ENCODE assay signal across 8 cellular contexts in genomic region chr12:130838284-130838950, GRCh38. TPM values are rescaled to one million over a fixed set of nuclear protein-coding genes. Genes with fewer than 3 reads are reported as not detected.
DNase-seq lines count a peak whose midpoint lies in the region; ATAC-seq, FAIRE-seq and TF ChIP-seq lines count a peak whose summit lies in the region.

No MANE protein-coding gene starts in this region.

- WGBS in K562 (ENCODE audit: insufficient coverage, low coverage, missing lambda C conversion rate) = under 1% methylated on average over 22 of the region's 38 CpGs
- 11 to 15% (median 13%) methylated on average over 26 to 38 of the region's 38 CpGs for WGBS in spleen, 5 donors

- CTCF ChIA-PET in Panc1 (lab: Charles Lee) = no interaction called here
- CTCF ChIA-PET in K562 (lab: Yijun Ruan, JAX; ENCODE audit: low intra/inter-chr PET ratio) = no interaction called here

- H3K27me3 ChIP-seq in Panc1 (ENCODE audit: control insufficient read depth, insufficient read depth, low read length) (no peaks in the 10 kb centered on the region), K562 (ENCODE audit: control insufficient read depth in 2 of 2, insufficient read depth in 2 of 2, low read length in 2 of 2) (no peaks in the 10 kb centered on the region), spleen (replicated peaks in 1 of 7) (no peaks in the 10 kb centered on the region)

- H2AFZ ChIP-seq in K562 (ENCODE audit: low read depth, low read length) = peak overlapping the region; percentile 76

- H3K4me3 Mint-ChIP-seq in immature natural killer cell = peak overlapping the region; percentile 71 to 79 (median 78)

- peak; percentile 31 for DNase-seq in A172 (ENCODE audit: low spot score)
- DNase-seq in Panc1 (ENCODE audit: low read depth, low spot score) = no peak
- peak; percentile 36 to 81 (median 67) for DNase-seq in K562 (ENCODE audit: extremely low read depth in 1 of 4, low spot score in 3 of 4)
- DNase-seq in immature natural killer cell = peak; percentile 11 to 22 (median 17)
- no peak for DNase-seq in spleen

- H3K36me3 Mint-ChIP-seq in immature natural killer cell = peaks cover 0 to 3% (median 0%) of the 10 kb centered on the region in 3 donors

- peak overlapping the region; percentile 73 to 98 for H3K9ac ChIP-seq in K562 (ENCODE audit: insufficient read depth in 1 of 2, low read depth in 2 of 2, low read length in 2 of 2)

- no TSS peak for BruUV-seq in Panc1 (replicated peaks; lab: Mats Ljungman, UMichigan)
- BruUV-seq in K562 (replicated peaks; lab: Mats Ljungman, UMichigan) = no TSS peak

- peak overlapping the region; percentile 78 for H3K4me2 ChIP-seq in K562 (ENCODE audit: insufficient read depth, low read length)

- FAIRE-seq in K562 (lab: Jason Lieb, UNC) = peak; percentile 54

- peaks cover 14 to 25% of the 10 kb centered on the region in 2 donors for H3K4me1 Mint-ChIP-seq in immature natural killer cell

- no peaks in the 10 kb centered on the region for H4K20me1 ChIP-seq in K562 (replicated peaks; ENCODE audit: control insufficient read depth, insufficient read depth, low read length)

- no peak for TF ChIP-seq EP300 in K562 (IDR thresholded peaks at IDR 0.05; ENCODE audit: low read length)

- TF ChIP-seq CTCF in Panc1 (IDR thresholded peaks at IDR 0.05) (no peak), K562 (IDR thresholded peaks at IDR 0.05 in 2 of 3, conservative IDR thresholded peaks at IDR 0.05 in 1 of 3; ENCODE audit: insufficient read depth in 2 of 3, low read depth in 1 of 3, low read length in 3 of 3) (no peak), spleen (IDR thresholded peaks at IDR 0.05 in 8 of 11, conservative IDR thresholded peaks at IDR 0.05 in 3 of 11) (no peak)

- no peak for TF ChIP-seq RAD21 in K562 (CRISPR knock-in tag; conservative IDR thresholded peaks at IDR 0.05 in 1 of 2, IDR thresholded peaks at IDR 0.05 in 1 of 2)

- H3K27ac Mint-ChIP-seq in immature natural killer cell = peak overlapping the region in 2 of 6 donors; percentile 68 to 86

- H3K9me1 ChIP-seq in K562 (ENCODE audit: control insufficient read depth, insufficient read depth, low read length) = no peaks in the 10 kb centered on the region

- H3K4me3 ChIP-seq in Panc1 (ENCODE audit: low read depth in 2 of 2, low read length in 2 of 2) = peak overlapping the region; percentile 82 to 85
- H3K4me3 ChIP-seq in K562 = peak overlapping the region; percentile 69
- H3K4me3 ChIP-seq in spleen = peak overlapping the region; percentile 50 to 88 (median 68)

- H3K27me3 Mint-ChIP-seq in immature natural killer cell (ENCODE audit: low read depth in 3 of 3) = peaks cover 0 to 8% (median 2%) of the 10 kb centered on the region in 3 donors

- peaks cover 13% of the 10 kb centered on the region for H3K4me1 ChIP-seq in Panc1 (ENCODE audit: control insufficient read depth, insufficient read depth, low read length)
- H3K4me1 ChIP-seq in K562 (replicated peaks in 1 of 2; ENCODE audit: control insufficient read depth in 2 of 2, insufficient read depth in 2 of 2, low read length in 2 of 2) = peaks cover 39 to 40% of the 10 kb centered on the region in 2 experiments
- H3K4me1 ChIP-seq in spleen = peaks cover 6 to 57% (median 21%) of the 10 kb centered on the region in 6 donors

- POLR2A ChIA-PET in Panc1 (lab: Charles Lee) (interaction anchor here (1.0 kb wide), 1 partner anchor 18 kb away, joined by 3 read pairs; no protein-coding TSS in a partner anchor), K562 (lab: Yijun Ruan, JAX) (interaction anchor here (0.7 to 1.2 kb wide), 3 partner anchors 17 to 161 kb away, joined by 3 to 4 read pairs (median 4); no protein-coding TSS in a partner anchor)

- H3K9me3 ChIP-seq in Panc1 (ENCODE audit: control insufficient read depth, insufficient read depth, low read depth, low read length) (no peaks in the 10 kb centered on the region), K562 (replicated peaks; ENCODE audit: control insufficient read depth, insufficient read depth, low read depth, low read length) (no peaks in the 10 kb centered on the region), spleen (no peaks in the 10 kb centered on the region)

- H3K9me3 Mint-ChIP-seq in immature natural killer cell = no peaks in the 10 kb centered on the region

- ATAC-seq in GM18502 (IDR thresholded peaks at IDR 0.05; ENCODE audit: poor library complexity, unreplicated experiment) = peak; percentile 50
- peak; percentile 29 for ATAC-seq in HG03045 (IDR thresholded peaks at IDR 0.05; ENCODE audit: unreplicated experiment)
- ATAC-seq in Panc1 = peak; percentile 64
- ATAC-seq in K562 = peak; percentile 56
- no peak for ATAC-seq in GM19467 (IDR thresholded peaks at IDR 0.05; ENCODE audit: unreplicated experiment)

- H3K79me2 ChIP-seq in K562 (ENCODE audit: control insufficient read depth, insufficient read depth, low read length) = peaks cover 52% of the 10 kb centered on the region

- H3K27ac ChIP-seq in Panc1 (ENCODE audit: low read length) (peak overlapping the region; percentile 80), K562 (ENCODE audit: extremely low read depth, low read depth, low read length) (peak overlapping the region; percentile 70), spleen (peak overlapping the region in 6 of 8 donors; percentile 14 to 81 (median 68))

- TF ChIP-seq POLR2A in K562 (conservative IDR thresholded peaks at IDR 0.05) = no peak
- no peak for TF ChIP-seq POLR2A in spleen (IDR thresholded peaks at IDR 0.05)

- in situ Hi-C loops in Panc1 (cut with HindIII; ENCODE audit: low pct_unique_long_range_greater_than_20kb, low sequenced_read_pairs) = no loop called here
- in situ Hi-C loops in K562 (cut with MboI) = no loop called here

- H3K36me3 ChIP-seq in Panc1 (ENCODE audit: control insufficient read depth, insufficient read depth, low read length) = no peaks in the 10 kb centered on the region
- H3K36me3 ChIP-seq in K562 (ENCODE audit: control insufficient read depth, insufficient read depth, low read length) = peaks cover 9% of the 10 kb centered on the region
- H3K36me3 ChIP-seq in spleen = no peaks in the 10 kb centered on the region

- intact Hi-C loops in Panc1 (cut with micrococcal nuclease; ENCODE audit: unreplicated experiment) = no loop called here
- intact Hi-C loops in K562 (cut with micrococcal nuclease) = loop anchor here (2.0 to 10.0 kb wide), 3 partner anchors 16 to 516 kb away; no protein-coding TSS in a partner anchor
- intact Hi-C loops in spleen (cut with DNase I; ENCODE audit: low total_unique reads) = no loop called here

TF ChIP-seq in K562, 482 proteins besides CTCF, POLR2A, EP300 and RAD21 (continues in another document):
- TF ChIP-seq MYC (IDR thresholded peaks at IDR 0.05; ENCODE audit: low read depth, low read length) = 0 out of 2 replicates have a peak, but pooled peaks have one; percentile 32
- TF ChIP-seq MYC (CRISPR knock-in tag; IDR thresholded peaks at IDR 0.05; ENCODE audit: borderline replicate concordance, low read depth) = no peak
- TF ChIP-seq MCM7 (IDR thresholded peaks at IDR 0.05) = no peak

RNA-seq across cellular contexts. Expression of gene STX2, which starts 0.6 kb away (rescaled TPM):
- total RNA-seq in A172 (2014; rRNA removed; shearing (Covaris generic)) = 45.1 and 50.5 TPM in 2 replicates
- total RNA-seq in Panc1 (2021; ENCODE audit: unreplicated experiment) (34.0 TPM), K562 (2014; rRNA removed) (24.6 and 25.8 TPM in 2 replicates), K562 (2014; rRNA removed; fragmentation: Illumina TruSeq; extraction: Trizol) (35.0 and 38.5 TPM in 2 replicates), K562 (2015; rRNA removed; fragmentation: Illumina TruSeq; extraction: Trizol) (29.1 and 32.7 TPM in 2 replicates), K562 (2021) (24.4 and 25.0 TPM in 2 replicates), spleen (10 to 100 TPM; 11.5 to 18.4 (median 15.1) TPM)
- polyA plus RNA-seq in Panc1 (2012; ENCODE audit: insufficient read length) = 21.7 TPM
- total RNA-seq in K562 (2011; cell fraction: chromatin; rRNA removed; ENCODE audit: low replicate concordance) = 42.7 and 128 TPM in 2 replicates
- 25.8 and 32.5 TPM in 2 replicates for total RNA-seq in K562 (2011; cell fraction: nucleolus; rRNA removed)
- 46.3 and 62.1 TPM in 2 replicates for total RNA-seq in K562 (2011; cell fraction: nucleoplasm; rRNA removed)
- polyA plus RNA-seq in K562 (2011; rRNA removed) (48.8 and 54.6 TPM in 2 replicates), K562 (2014; fragmentation: Illumina TruSeq; extraction: Trizol) (29.7 and 34.9 TPM in 2 replicates), K562 (2014; fragmentation: Nextera tagmentation; extraction: Ambion mirVana) (10 to 100 TPM; 22.2 to 24.7 TPM), K562 (2014; rRNA removed) (30.3 and 30.8 TPM in 2 replicates), immature natural killer cell (1 to 10 TPM; 3.3 to 5.8 (median 3.6) TPM), spleen (1 to 10 TPM; 7.4 to 9.1 (median 8.6) TPM)
- 13.2 and 34.8 TPM in 2 replicates for polyA plus RNA-seq in K562 (2011; cell fraction: cytosol; rRNA removed)
- polyA plus RNA-seq in K562 (2011; cell fraction: nucleus; rRNA removed) = 83.4 and 119 TPM in 2 replicates
- 22.5 and 23.5 TPM in 2 replicates for polyA plus RNA-seq in K562 (2012)
- polyA minus RNA-seq in K562 (2011; rRNA and poly(A)+ RNA removed) = 34.8 and 38.8 TPM in 2 replicates
- polyA minus RNA-seq in K562 (2011; cell fraction: cytosol; rRNA and poly(A)+ RNA removed) = 10.6 and 13.2 TPM in 2 replicates
- polyA minus RNA-seq in K562 (2011; cell fraction: nucleus; rRNA and poly(A)+ RNA removed) = 14.7 and 29.1 TPM in 2 replicates

RNA-seq across cellular contexts. Expression of gene RAN, which starts 33.4 kb away (rescaled TPM):
- 719 and 793 TPM in 2 replicates for total RNA-seq in A172 (2014; rRNA removed; shearing (Covaris generic))
- total RNA-seq in Panc1 (2021; ENCODE audit: unreplicated experiment) (1,193 TPM), K562 (2014; rRNA removed) (1,828 and 1,851 TPM in 2 replicates), K562 (2014; rRNA removed; fragmentation: Illumina TruSeq; extraction: Trizol) (1,816 and 1,953 TPM in 2 replicates), K562 (2015; rRNA removed; fragmentation: Illumina TruSeq; extraction: Trizol) (1,595 and 1,687 TPM in 2 replicates), K562 (2021) (1,900 and 2,011 TPM in 2 replicates), spleen (100 to 1,000 TPM; 128 to 423 (median 270) TPM)
- 933 TPM for polyA plus RNA-seq in Panc1 (2012; ENCODE audit: insufficient read length)
- total RNA-seq in K562 (2011; cell fraction: chromatin; rRNA removed; ENCODE audit: low replicate concordance) = 426 and 544 TPM in 2 replicates
- 304 and 396 TPM in 2 replicates for total RNA-seq in K562 (2011; cell fraction: nucleolus; rRNA removed)
- total RNA-seq in K562 (2011; cell fraction: nucleoplasm; rRNA removed) = 538 and 566 TPM in 2 replicates
- polyA plus RNA-seq in K562 (2011; rRNA removed) (2,715 and 3,820 TPM in 2 replicates), K562 (2014; fragmentation: Illumina TruSeq; extraction: Trizol) (2,154 and 2,300 TPM in 2 replicates), K562 (2014; fragmentation: Nextera tagmentation; extraction: Ambion mirVana) (1,000 to 10,000 TPM; 3,304 to 3,469 TPM), K562 (2014; rRNA removed) (2,326 and 2,761 TPM in 2 replicates), immature natural killer cell (100 to 1,000 TPM; 428 to 585 (median 478) TPM), spleen (100 to 1,000 TPM; 225 to 412 (median 395) TPM)
- 1,510 and 2,406 TPM in 2 replicates for polyA plus RNA-seq in K562 (2011; cell fraction: cytosol; rRNA removed)
- 920 and 1,503 TPM in 2 replicates for polyA plus RNA-seq in K562 (2011; cell fraction: nucleus; rRNA removed)
- polyA plus RNA-seq in K562 (2012) = 1,349 and 2,558 TPM in 2 replicates
- polyA minus RNA-seq in K562 (2011; rRNA and poly(A)+ RNA removed) = 3,000 and 3,145 TPM in 2 replicates
- 636 and 826 TPM in 2 replicates for polyA minus RNA-seq in K562 (2011; cell fraction: cytosol; rRNA and poly(A)+ RNA removed)
- 110 and 239 TPM in 2 replicates for polyA minus RNA-seq in K562 (2011; cell fraction: nucleus; rRNA and poly(A)+ RNA removed)

Comparison
In these comparisons a context has a peak if more than half of its experiments do, and no peak if none do; other contexts are left out.
1. DNase-seq: peak in A172 (single experiment), K562 (4 of 4) and immature natural killer cell (3 of 3); none in Panc1 (single experiment) and spleen (single experiment).
2. Peak in every context shown above with its lines, with median percentiles within 50 percentile points of each other: H3K27ac ChIP-seq and H3K4me3 ChIP-seq.